Comparison of ENCODE assay signal across 24 cellular contexts in genomic region chr19:23709347-23709746, GRCh38.
"Had no signal": no experiment of that assay in that cellular context is flagged by ENCODE, and none has a peak within 500 bp of the region (broad histone marks: within the 10 kb centered on the region; RNA-seq: fewer than 3 reads in every experiment).

No MANE protein-coding gene starts in this region.

- H3K9me3 ChIP-seq: colonic mucosa, esophagus muscularis mucosa, esophagus squamous epithelium, gastrocnemius medialis, gastroesophageal sphincter, heart left ventricle had no signal

- H3K27ac ChIP-seq: colonic mucosa, coronary artery, dorsolateral prefrontal cortex, epithelial cell of prostate, esophagus muscularis mucosa, esophagus squamous epithelium, foreskin keratinocyte, gastrocnemius medialis, gastroesophageal sphincter, heart left ventricle, heart right ventricle, hepatocyte had no signal

- H3K4me1 ChIP-seq: colonic mucosa, esophagus muscularis mucosa, esophagus squamous epithelium, foreskin keratinocyte, gastrocnemius medialis, gastroesophageal sphincter, heart left ventricle, heart right ventricle had no signal

- H2AFZ ChIP-seq: hepatocyte had no signal

- H3K4me3 ChIP-seq: colonic mucosa, coronary artery, dorsolateral prefrontal cortex, esophagus muscularis mucosa, esophagus squamous epithelium, gastrocnemius medialis, gastroesophageal sphincter, heart left ventricle, heart right ventricle, hepatocyte had no signal

- H3K79me2 ChIP-seq: hepatocyte had no signal

- H3K27me3 ChIP-seq: colonic mucosa, dorsolateral prefrontal cortex, esophagus muscularis mucosa, esophagus squamous epithelium, foreskin keratinocyte, gastrocnemius medialis, gastroesophageal sphincter, heart left ventricle, heart right ventricle, hepatocyte had no signal

- ATAC-seq: effector memory CD8-positive, alpha-beta T cell; esophagus mucosa; foreskin keratinocyte; gastrocnemius medialis; gastroesophageal sphincter; heart left ventricle; heart right ventricle had no signal

- DNase-seq: colonic mucosa; cortex of kidney; dermis blood vessel endothelial cell; dorsolateral prefrontal cortex; effector CD4-positive, alpha-beta T cell; effector CD8-positive, alpha-beta T cell; effector memory CD4-positive, alpha-beta T cell; effector memory CD8-positive, alpha-beta T cell; endodermal cell; erythroblast; esophagus squamous epithelium; foreskin fibroblast; foreskin keratinocyte; gastrocnemius medialis; glutamatergic neuron; head of caudate nucleus; heart left ventricle; heart right ventricle had no signal

- H3K4me2 ChIP-seq: hepatocyte had no signal

- H3K36me3 ChIP-seq: colonic mucosa, esophagus muscularis mucosa, esophagus squamous epithelium, gastrocnemius medialis, gastroesophageal sphincter, heart left ventricle, heart right ventricle had no signal
